8 cellular contexts compared by ENCODE assay signal in genomic region chr4:86927843-86928395, GRCh38. TPM values are rescaled to one million over a fixed set of nuclear protein-coding genes. Genes with fewer than 3 reads are reported as not detected.
DNase-seq lines count a peak whose midpoint lies in the region; ATAC-seq, FAIRE-seq and TF ChIP-seq lines count a peak whose summit lies in the region.

No MANE protein-coding gene starts in this region.

- peak overlapping the region; percentile 13 for H2AFZ ChIP-seq in endothelial cell of umbilical vein (ENCODE audit: low read depth, low read length)

- TF ChIP-seq POLR2A in endothelial cell of umbilical vein (IDR thresholded peaks at IDR 0.05; ENCODE audit: low read depth, low read length): no peak

- H3K4me2 ChIP-seq in endothelial cell of umbilical vein (ENCODE audit: insufficient read depth, low read length) (no peak overlapping the region), skeletal muscle satellite cell (ENCODE audit: low read length) (peak overlapping the region; percentile 52)

- POLR2A ChIA-PET in endothelial cell of umbilical vein (lab: Charles Lee): no interaction called here

- no peak overlapping the region for H3K27ac Mint-ChIP-seq in mesothelial cell of epicardium

- H3K4me3 ChIP-seq in endothelial cell of umbilical vein (replicated peaks in 1 of 3; ENCODE audit: insufficient read depth in 1 of 3, low read depth in 1 of 3, low read length in 3 of 3) (no peak overlapping the region), skeletal muscle satellite cell (ENCODE audit: low read length) (no peak overlapping the region)

- BruUV-seq in endothelial cell of umbilical vein (replicated peaks; lab: Mats Ljungman, UMichigan): no TSS peak

- H3K27me3 ChIP-seq in endothelial cell of umbilical vein (ENCODE audit: control insufficient read depth in 2 of 2, insufficient read depth in 2 of 2, low read length in 2 of 2) (no peaks in the 10 kb centered on the region), skeletal muscle satellite cell (ENCODE audit: control insufficient read depth, insufficient read depth, low read length) (no peaks in the 10 kb centered on the region)

- dilution Hi-C loops in endothelial cell of umbilical vein (cut with MboI; ENCODE audit: extremely low pct_ligation_motif_present, low sequenced_read_pairs): no loop called here

- H3K9me3 ChIP-seq in endothelial cell of umbilical vein (replicated peaks; ENCODE audit: control insufficient read depth, insufficient read depth, low read length) (no peaks in the 10 kb centered on the region), skeletal muscle satellite cell (replicated peaks; ENCODE audit: low read length) (no peaks in the 10 kb centered on the region)

- FAIRE-seq in endothelial cell of umbilical vein (lab: Jason Lieb, UNC): no peak

- no peaks in the 10 kb centered on the region for H3K9me1 ChIP-seq in endothelial cell of umbilical vein (replicated peaks; ENCODE audit: control insufficient read depth, extremely low read depth, insufficient read depth, low read length)

- H3K27ac ChIP-seq in endothelial cell of umbilical vein (ENCODE audit: insufficient read depth, low read depth, low read length): no peak overlapping the region

- peaks cover 6% of the 10 kb centered on the region for H3K9me3 Mint-ChIP-seq in mesothelial cell of epicardium

- intact Hi-C loops in endothelial cell of umbilical vein (cut with micrococcal nuclease) (no loop called here), left colon (cut with DNase I, micrococcal nuclease) (no loop called here)

- no peaks in the 10 kb centered on the region for H3K79me2 ChIP-seq in endothelial cell of umbilical vein (ENCODE audit: control insufficient read depth, insufficient read depth, low read length)

- TF ChIP-seq CTCF in endothelial cell of umbilical vein (IDR thresholded peaks at IDR 0.05; ENCODE audit: extremely low read depth in 1 of 2, insufficient read depth in 1 of 2, low read depth in 1 of 2, low read length in 2 of 2) (no peak), mesothelial cell of epicardium (IDR thresholded peaks at IDR 0.05; ENCODE audit: unreplicated experiment) (no peak)

- H3K9ac ChIP-seq in endothelial cell of umbilical vein (replicated peaks; ENCODE audit: extremely low read depth, insufficient read depth, low read length) (no peak overlapping the region), skeletal muscle satellite cell (ENCODE audit: low read depth, low read length) (no peak overlapping the region)

- DNase-seq in GM04504 (ENCODE audit: low read depth): peak; percentile 97
- peak; percentile 25 for DNase-seq in LoVo (ENCODE audit: low spot score)
- DNase-seq in endothelial cell of umbilical vein (ENCODE audit: low read depth, low spot score): peak; percentile 43
- no peak for DNase-seq in mesothelial cell of epicardium (ENCODE audit: low spot score in 2 of 2, unreplicated experiment in 2 of 2)
- no peak for DNase-seq in left colon

- H3K36me3 ChIP-seq in endothelial cell of umbilical vein (ENCODE audit: control insufficient read depth in 2 of 2, extremely low read depth in 1 of 2, insufficient read depth in 2 of 2, low read length in 2 of 2): no peaks in the 10 kb centered on the region
- H3K36me3 ChIP-seq in skeletal muscle satellite cell (ENCODE audit: insufficient read depth, low read length): no peaks in the 10 kb centered on the region

- peaks cover 12% of the 10 kb centered on the region for H3K4me1 Mint-ChIP-seq in mesothelial cell of epicardium

- no peak for ATAC-seq in HG02970 (IDR thresholded peaks at IDR 0.05; ENCODE audit: low FRiP score, unreplicated experiment)
- no peak for ATAC-seq in GM21717 (IDR thresholded peaks at IDR 0.05; ENCODE audit: unreplicated experiment)
- ATAC-seq in left colon: no peak

- H4K20me1 ChIP-seq in endothelial cell of umbilical vein (replicated peaks; ENCODE audit: control insufficient read depth, extremely low read depth, insufficient read depth, low read length): no peaks in the 10 kb centered on the region

- peaks cover 4% of the 10 kb centered on the region for H3K36me3 Mint-ChIP-seq in mesothelial cell of epicardium

- CTCF ChIA-PET in endothelial cell of umbilical vein (lab: Charles Lee): interaction anchor here (0.9 to 1.3 kb wide), 2 partner anchors 10 to 79 kb away, joined by 4 to 5 read pairs; no protein-coding TSS in a partner anchor

- no peaks in the 10 kb centered on the region for H3K27me3 Mint-ChIP-seq in mesothelial cell of epicardium (ENCODE audit: low read depth)

- peaks cover 29% of the 10 kb centered on the region for H3K4me1 ChIP-seq in endothelial cell of umbilical vein (ENCODE audit: control insufficient read depth, extremely low read depth, insufficient read depth, low read length)
- peaks cover 26% of the 10 kb centered on the region for H3K4me1 ChIP-seq in skeletal muscle satellite cell (ENCODE audit: control insufficient read depth, insufficient read depth, low read length)

- H3K4me3 Mint-ChIP-seq in mesothelial cell of epicardium: no peak overlapping the region

TF ChIP-seq in endothelial cell of umbilical vein, 7 proteins besides CTCF, POLR2A, EP300 and RAD21:
- TF ChIP-seq POLR2AphosphoS5 (IDR thresholded peaks at IDR 0.05; ENCODE audit: insufficient read depth, low read depth, low read length) (no peak), EZH2 (IDR thresholded peaks at IDR 0.05; ENCODE audit: borderline replicate concordance, low read depth, low read length, severe bottlenecking) (no peak), JUN (IDR thresholded peaks at IDR 0.05; ENCODE audit: borderline replicate concordance, insufficient read depth, insufficient read length, low read depth) (no peak), GATA2 (IDR thresholded peaks at IDR 0.05; ENCODE audit: insufficient read depth, insufficient read length, low read depth, low read length) (no peak), FOS (IDR thresholded peaks at IDR 0.05; ENCODE audit: borderline replicate concordance, insufficient read depth, low read length) (no peak), MYC (IDR thresholded peaks at IDR 0.05; ENCODE audit: low read depth, low read length) (no peak)
- TF ChIP-seq, protein P1, sequence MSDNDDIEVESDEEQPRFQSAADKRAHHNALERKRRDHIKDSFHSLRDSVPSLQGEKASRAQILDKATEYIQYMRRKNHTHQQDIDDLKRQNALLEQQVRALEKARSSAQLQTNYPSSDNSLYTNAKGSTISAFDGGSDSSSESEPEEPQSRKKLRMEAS (IDR thresholded peaks at IDR 0.05; ENCODE audit: insufficient read depth, insufficient read length): no peak

RNA-seq across cellular contexts. Expression of gene AFF1, which starts 6.9 kb away (rescaled TPM):
- total RNA-seq in endothelial cell of umbilical vein (80.7 and 106 TPM in 2 replicates), mesothelial cell of epicardium (18.2 to 20.0 TPM (median 18.6 TPM) in 3 replicates), left colon (10 to 100 TPM; 86.2 to 95.2 TPM)
- 18.6 and 26.2 TPM in 2 replicates for polyA plus RNA-seq in endothelial cell of umbilical vein
- polyA plus RNA-seq in endothelial cell of umbilical vein (2011; cell fraction: cytosol; rRNA removed): 29.9 and 34.0 TPM in 2 replicates
- polyA plus RNA-seq in endothelial cell of umbilical vein (2011; cell fraction: nucleus; rRNA removed): 74.4 and 112 TPM in 2 replicates
- 31.7 and 34.1 TPM in 2 replicates for polyA plus RNA-seq in endothelial cell of umbilical vein (2012)
- 94.9 and 108 TPM in 2 replicates for polyA minus RNA-seq in endothelial cell of umbilical vein
- 24.1 TPM for polyA minus RNA-seq in endothelial cell of umbilical vein (2011; cell fraction: cytosol; rRNA and poly(A)+ RNA removed)
- 154 and 179 TPM in 2 replicates for polyA minus RNA-seq in endothelial cell of umbilical vein (2011; cell fraction: nucleus; rRNA and poly(A)+ RNA removed)
- total RNA-seq in skeletal muscle satellite cell (2012; rRNA removed): 11.6 and 16.2 TPM in 2 replicates

RNA-seq across cellular contexts. Expression of gene C4orf36, which starts 35.7 kb away (rescaled TPM):
- total RNA-seq in endothelial cell of umbilical vein: 0.66 TPM in 1 of 2 replicates, not detected in the other
- polyA plus RNA-seq in endothelial cell of umbilical vein: not detected in 2 replicates
- polyA plus RNA-seq in endothelial cell of umbilical vein (2011; cell fraction: cytosol; rRNA removed): 0.21 and 0.32 TPM in 2 replicates
- 0.10 and 0.45 TPM in 2 replicates for polyA plus RNA-seq in endothelial cell of umbilical vein (2011; cell fraction: nucleus; rRNA removed)
- not detected in 2 replicates for polyA plus RNA-seq in endothelial cell of umbilical vein (2012)
- not detected in 2 replicates for polyA minus RNA-seq in endothelial cell of umbilical vein
- polyA minus RNA-seq in endothelial cell of umbilical vein (2011; cell fraction: cytosol; rRNA and poly(A)+ RNA removed): not detected
- not detected in 2 replicates for polyA minus RNA-seq in endothelial cell of umbilical vein (2011; cell fraction: nucleus; rRNA and poly(A)+ RNA removed)
- total RNA-seq in skeletal muscle satellite cell (2012; rRNA removed): 0.22 and 0.25 TPM in 2 replicates
- total RNA-seq in mesothelial cell of epicardium: 0.73 to 1.6 TPM (median 1.5 TPM) in 3 replicates
- total RNA-seq in left colon: under 1 TPM; 0.82 to 0.92 TPM

Comparison
In these comparisons a context has a peak if more than half of its experiments do, and no peak if none do; other contexts are left out.
1. DNase-seq: peak in GM04504 (single experiment), LoVo (single experiment) and endothelial cell of umbilical vein (single experiment); none in mesothelial cell of epicardium (0 of 2) and left colon (0 of 2).